8 cellular contexts compared by ENCODE assay signal in genomic region chr16:89873822-89874689, GRCh38. TPM values are rescaled to one million over a fixed set of nuclear protein-coding genes. Genes with fewer than 3 reads are reported as not detected.
DNase-seq lines count a peak whose midpoint lies in the region; TF ChIP-seq lines count a peak whose summit lies in the region.

No MANE protein-coding gene starts in this region.

- TF ChIP-seq CTCF in HFF-Myc (IDR thresholded peaks at IDR 0.05; ENCODE audit: low read depth, low read length, missing control alignments) (no peak), SK-N-SH (IDR thresholded peaks at IDR 0.05) (no peak)

- no peaks in the 10 kb centered on the region for H3K9me3 Mint-ChIP-seq in activated naive CD4-positive, alpha-beta T cell treated with anti-CD3 and anti-CD28 coated beads, Interleukin-2, amount 50 U/mL, for 24 hours

- DNase-seq in ELR (ENCODE audit: low read depth) (peak; percentile 95), HFF-Myc (ENCODE audit: extremely low read depth, low read depth) (peak; percentile 82), NAMALWA (ENCODE audit: low spot score) (peak; percentile 95), SK-N-SH (peak; percentile 98), globus pallidus (ENCODE audit: low spot score) (peak; percentile 96), non-pigmented ciliary epithelial cell (ENCODE audit: low read depth) (peak; percentile 67)

- H4K20me1 ChIP-seq in SK-N-SH (ENCODE audit: insufficient read depth): peaks cover 46% of the 10 kb centered on the region

- H3K9me3 ChIP-seq in SK-N-SH (no peaks in the 10 kb centered on the region), subcutaneous abdominal adipose tissue (ENCODE audit: control insufficient read depth in 5 of 5, low read length in 5 of 5) (no peaks in the 10 kb centered on the region)

- H3K36me3 Mint-ChIP-seq in activated naive CD4-positive, alpha-beta T cell treated with anti-CD3 and anti-CD28 coated beads, Interleukin-2, amount 50 U/mL, for 24 hours: peaks cover 5% of the 10 kb centered on the region

- H3K27me3 Mint-ChIP-seq in activated naive CD4-positive, alpha-beta T cell treated with anti-CD3 and anti-CD28 coated beads, Interleukin-2, amount 50 U/mL, for 24 hours: no peaks in the 10 kb centered on the region

- TF ChIP-seq EP300 in SK-N-SH (IDR thresholded peaks at IDR 0.05; ENCODE audit: borderline replicate concordance in 1 of 2, low read depth in 1 of 2, low read length in 1 of 2): no peak

- H3K27me3 ChIP-seq in SK-N-SH (ENCODE audit: insufficient read depth) (no peaks in the 10 kb centered on the region), subcutaneous abdominal adipose tissue (ENCODE audit: control insufficient read depth in 5 of 5, insufficient read depth in 4 of 5, low read length in 5 of 5) (no peaks in the 10 kb centered on the region)

- peaks cover 61% of the 10 kb centered on the region for H3K79me2 ChIP-seq in SK-N-SH (ENCODE audit: insufficient read depth)

- peaks cover 22% of the 10 kb centered on the region for H3F3A ChIP-seq in SK-N-SH (replicated peaks; ENCODE audit: insufficient read depth)

- CTCF ChIA-PET in SK-N-SH (lab: Yijun Ruan, JAX): interaction anchor here (0.6 to 5.8 kb wide), 9 partner anchors 13 to 174 kb away, joined by 3 to 45 read pairs (median 4); partner anchors contain the start of gene TUBB3

- peak overlapping the region; percentile 99 to 100 for H3K27ac ChIP-seq in SK-N-SH (ENCODE audit: low read depth in 2 of 2, low read length in 1 of 2)
- H3K27ac ChIP-seq in subcutaneous abdominal adipose tissue (ENCODE audit: low read depth, low read length): peak overlapping the region; percentile 99

- H3K9me2 ChIP-seq in SK-N-SH: no peaks in the 10 kb centered on the region

- H3K9ac ChIP-seq in SK-N-SH (peak overlapping the region; percentile 100), subcutaneous abdominal adipose tissue (ENCODE audit: low read length in 5 of 5) (peak overlapping the region in 4 of 5 donors; percentile 88 to 98 (median 94))

- peak overlapping the region; percentile 89 for H3K4me2 ChIP-seq in SK-N-SH

- H2AFZ ChIP-seq in SK-N-SH (ENCODE audit: low read depth): no peak overlapping the region

- H3K4me1 ChIP-seq in SK-N-SH (ENCODE audit: control insufficient read depth in 1 of 2, insufficient read depth in 2 of 2, low read depth in 1 of 2, low read length in 1 of 2) (peaks cover 11 to 13% of the 10 kb centered on the region in 2 experiments), subcutaneous abdominal adipose tissue (ENCODE audit: control insufficient read depth in 5 of 5, insufficient read depth in 5 of 5, low read length in 5 of 5) (peaks cover 0 to 29% (median 22%) of the 10 kb centered on the region in 5 donors)

- peak overlapping the region; percentile 96 for H3K27ac Mint-ChIP-seq in activated naive CD4-positive, alpha-beta T cell treated with anti-CD3 and anti-CD28 coated beads, Interleukin-2, amount 50 U/mL, for 24 hours

- POLR2A ChIA-PET in SK-N-SH (lab: Yijun Ruan, JAX): interaction anchor here (0.6 to 2.9 kb wide), 8 partner anchors 10 to 162 kb away, joined by 3 to 15 read pairs (median 4); partner anchors contain the start of genes SPIRE2 and TUBB3

- peaks cover 20% of the 10 kb centered on the region for H3K4me1 Mint-ChIP-seq in activated naive CD4-positive, alpha-beta T cell treated with anti-CD3 and anti-CD28 coated beads, Interleukin-2, amount 50 U/mL, for 24 hours

- TF ChIP-seq RAD21 in SK-N-SH (IDR thresholded peaks at IDR 0.05; ENCODE audit: low read length): no peak

- whole genome bisulfite sequencing in SK-N-SH (ENCODE audit: low lambda C conversion rate): 5% methylated on average over 28 of the region's 76 CpGs

- peaks cover 11 to 35% of the 10 kb centered on the region in 2 experiments for H3K36me3 ChIP-seq in SK-N-SH (replicated peaks in 1 of 2; ENCODE audit: control insufficient read depth in 1 of 2, insufficient read depth in 2 of 2, low read length in 1 of 2)
- peaks cover 0 to 16% (median 14%) of the 10 kb centered on the region in 5 donors for H3K36me3 ChIP-seq in subcutaneous abdominal adipose tissue (ENCODE audit: control insufficient read depth in 5 of 5, insufficient read depth in 5 of 5, low read length in 5 of 5)

- H3K4me3 Mint-ChIP-seq in activated naive CD4-positive, alpha-beta T cell treated with anti-CD3 and anti-CD28 coated beads, Interleukin-2, amount 50 U/mL, for 24 hours: peak overlapping the region; percentile 91

- peak overlapping the region; percentile 69 for H3K4me3 ChIP-seq in HFF-Myc (replicated peaks; ENCODE audit: low read depth, low read length)
- H3K4me3 ChIP-seq in SK-N-SH (ENCODE audit: low read depth in 2 of 2, low read length in 1 of 2): peak overlapping the region; percentile 81 to 98
- H3K4me3 ChIP-seq in subcutaneous abdominal adipose tissue (ENCODE audit: low read depth in 1 of 5, low read length in 5 of 5): peak overlapping the region; percentile 65 to 88 (median 79)

TF ChIP-seq in SK-N-SH, 30 proteins besides CTCF, POLR2A, EP300 and RAD21 (continues in another document):
- TF ChIP-seq MEF2A (IDR thresholded peaks at IDR 0.05; ENCODE audit: borderline replicate concordance, low read depth) (no peak), EZH2phosphoT487 (IDR thresholded peaks at IDR 0.05; ENCODE audit: borderline replicate concordance, low read depth) (no peak), FOSL2 (IDR thresholded peaks at IDR 0.05; ENCODE audit: borderline replicate concordance, low read depth) (no peak), TEAD4 (IDR thresholded peaks at IDR 0.05; ENCODE audit: borderline replicate concordance, insufficient read depth) (no peak), FOXJ3 (CRISPR knock-in tag; IDR thresholded peaks at IDR 0.05) (no peak), YY1 (IDR thresholded peaks at IDR 0.05; ENCODE audit: low read depth) (no peak), USF1 (IDR thresholded peaks at IDR 0.05; ENCODE audit: borderline replicate concordance, low read depth) (peak; percentile 87; the same call in 1 of the 2 replicates), GATA2 (CRISPR knock-in tag; IDR thresholded peaks at IDR 0.05) (no peak), SMC3 (IDR thresholded peaks at IDR 0.05; ENCODE audit: low read depth, low read length) (no peak), NFIC (IDR thresholded peaks at IDR 0.05; ENCODE audit: borderline replicate concordance) (no peak), REST (IDR thresholded peaks at IDR 0.05; ENCODE audit: low read depth, low read length) (no peak), JUND (IDR thresholded peaks at IDR 0.05) (no peak), RCOR1 (IDR thresholded peaks at IDR 0.05; ENCODE audit: low read length) (no peak; the same call in 1 of the 2 replicates), TCF12 (IDR thresholded peaks at IDR 0.05) (no peak), TAF1 (IDR thresholded peaks at IDR 0.05; ENCODE audit: borderline replicate concordance, low read depth, low read length) (no peak), RXRA (IDR thresholded peaks at IDR 0.05; ENCODE audit: borderline replicate concordance, low read depth) (no peak)

RNA-seq across cellular contexts. Expression of gene TCF25, which starts 0.7 kb away (rescaled TPM):
- 162 and 208 TPM in 2 replicates for polyA plus RNA-seq in SK-N-SH (2012; rRNA removed)
- 85.4 and 106 TPM in 2 replicates for polyA plus RNA-seq in SK-N-SH (2012; cell fraction: cytosol; rRNA removed)
- polyA plus RNA-seq in SK-N-SH (2012; cell fraction: nucleus; rRNA removed): 673 and 1,102 TPM in 2 replicates

RNA-seq across cellular contexts. Expression of gene MC1R, which starts 44.6 kb away (rescaled TPM):
- polyA plus RNA-seq in SK-N-SH (2012; rRNA removed): 11.1 and 12.7 TPM in 2 replicates
- 2.7 and 4.6 TPM in 2 replicates for polyA plus RNA-seq in SK-N-SH (2012; cell fraction: cytosol; rRNA removed)
- 35.2 and 44.1 TPM in 2 replicates for polyA plus RNA-seq in SK-N-SH (2012; cell fraction: nucleus; rRNA removed)

RNA-seq across cellular contexts. Expression of gene SPIRE2, which starts 45.8 kb away (rescaled TPM):
- 15.3 and 16.2 TPM in 2 replicates for polyA plus RNA-seq in SK-N-SH (2012; rRNA removed)
- 5.8 and 8.0 TPM in 2 replicates for polyA plus RNA-seq in SK-N-SH (2012; cell fraction: cytosol; rRNA removed)
- polyA plus RNA-seq in SK-N-SH (2012; cell fraction: nucleus; rRNA removed): 71.3 and 82.5 TPM in 2 replicates

RNA-seq across cellular contexts. Expression of gene TUBB3, which starts 49.1 kb away (rescaled TPM):
- 375 and 428 TPM in 2 replicates for polyA plus RNA-seq in SK-N-SH (2012; rRNA removed)
- polyA plus RNA-seq in SK-N-SH (2012; cell fraction: cytosol; rRNA removed): 199 and 310 TPM in 2 replicates
- polyA plus RNA-seq in SK-N-SH (2012; cell fraction: nucleus; rRNA removed): 384 TPM in 2 replicates

RNA-seq across cellular contexts. Expression of gene FANCA, which starts 57.6 kb away (rescaled TPM):
- polyA plus RNA-seq in SK-N-SH (2012; rRNA removed): 21.5 and 23.9 TPM in 2 replicates
- polyA plus RNA-seq in SK-N-SH (2012; cell fraction: cytosol; rRNA removed): 7.0 and 11.3 TPM in 2 replicates
- polyA plus RNA-seq in SK-N-SH (2012; cell fraction: nucleus; rRNA removed): 95.8 and 96.9 TPM in 2 replicates

Comparison
In these comparisons a context has a peak if more than half of its experiments do, and no peak if none do; other contexts are left out.
1. Peak in every context shown above with its lines: DNase-seq, H3K4me3 ChIP-seq and H3K27ac ChIP-seq.